In genomic region chr7:88347098-88347497, GRCh38 we compare ENCODE assay signal across 30 cellular contexts. TPM values are rescaled to one million over a fixed set of nuclear protein-coding genes. Genes with fewer than 3 reads are reported as not detected.
A peak's percentile ranks its signal among the peaks of the same experiment; 100 is the strongest.
DNase-seq lines count a peak whose midpoint lies in the region; ATAC-seq, FAIRE-seq and TF ChIP-seq lines count a peak whose summit lies in the region.
"Had no signal": no experiment of that assay in that cellular context is flagged by ENCODE, and none has a peak within 500 bp of the region (broad histone marks: within the 10 kb centered on the region; RNA-seq: fewer than 3 reads in every experiment).

No MANE protein-coding gene starts in this region.

- H3K36me3 ChIP-seq in heart right ventricle (no peaks in the 10 kb centered on the region), GM12878 (ENCODE audit: control insufficient read depth in 2 of 2, insufficient read depth in 2 of 2, low read length in 1 of 2) (no peaks in the 10 kb centered on the region), lung (ENCODE audit: control insufficient read depth in 2 of 2, insufficient read depth in 2 of 2, low read length in 2 of 2) (no peaks in the 10 kb centered on the region), upper lobe of right lung (no peaks in the 10 kb centered on the region)
- H3K36me3 ChIP-seq: right atrium auricular region had no signal

- H3K27ac ChIP-seq in heart right ventricle (no peak overlapping the region), GM12878 (ENCODE audit: control insufficient read depth, insufficient read depth) (no peak overlapping the region), lung (ENCODE audit: low read depth in 1 of 2, low read length in 1 of 2) (no peak overlapping the region), upper lobe of right lung (no peak overlapping the region)
- H3K27ac ChIP-seq: right atrium auricular region had no signal

- peaks cover 0 to 8% (median 0%) of the 10 kb centered on the region in 9 donors for H3K4me1 ChIP-seq in heart right ventricle
- no peaks in the 10 kb centered on the region for H3K4me1 ChIP-seq in GM12878 (ENCODE audit: control insufficient read depth, insufficient read depth, low read length)
- no peaks in the 10 kb centered on the region for H3K4me1 ChIP-seq in lung (ENCODE audit: control insufficient read depth in 2 of 2, insufficient read depth in 2 of 2, low read length in 2 of 2)
- H3K4me1 ChIP-seq in upper lobe of right lung = no peaks in the 10 kb centered on the region
- H3K4me1 ChIP-seq: right atrium auricular region had no signal

- no peak for FAIRE-seq in GM12878 (lab: Jason Lieb, UNC)
- FAIRE-seq: GM12891 had no signal

- BruUV-seq in GM12878 (replicated peaks; lab: Mats Ljungman, UMichigan) = no TSS peak

- peak; percentile 21 for DNase-seq in Right ventricle myocardium inferior (ENCODE audit: missing footprints)
- no peak for DNase-seq in heart right ventricle
- no peak for DNase-seq in GM12878 (ENCODE audit: low read depth, low spot score)
- DNase-seq in lung (ENCODE audit: low spot score) = peak; percentile 51
- peak; percentile 68 for DNase-seq in upper lobe of right lung
- no peak for DNase-seq in GDM1 (lab: John Stamatoyannopoulos, UW)
- DNase-seq in NCI-H2227 (lab: John Stamatoyannopoulos, UW; ENCODE audit: unreplicated experiment) = no peak
- DNase-seq: activated CD4-positive, alpha-beta T cell treated with anti-CD3 and anti-CD28 coated beads for 4 hours; activated naive CD4-positive, alpha-beta T cell treated with Interleukin-2 at 50 U/mL for 16 hours; activated T-cell treated with anti-CD3 and anti-CD28 coated beads, Interleukin-2, amount 50 U/mL, for 4 hours; DMS79; HCEC 1CT; immature natural killer cell; NCI-H1092 treated with DMSO at 0.1 percent for 48 hours; NCI-H2029; NCI-H446 treated with DMSO at 0.1 percent for 48 hours; NK-92 treated with Interleukin-12 subunit alpha and Interleukin-12 subunit beta, amount 100 ng/mL, for 24 hours; occipital lobe; stimulated activated CD4-positive, alpha-beta T cell treated with anti-CD3 and anti-CD28 coated beads, Interleukin-15, amount 100 ng/mL, for 24 hours; stimulated activated CD8-positive, alpha-beta memory T cell treated with anti-CD3 and anti-CD28 coated beads, Interleukin-4, amount 100 ng/mL, for 48 hours; T-helper 1 cell had no signal

- H4K20me1 ChIP-seq in GM12878 (ENCODE audit: control insufficient read depth, insufficient read depth) = no peaks in the 10 kb centered on the region

- no peak for TF ChIP-seq RAD21 in GM12878 (IDR thresholded peaks at IDR 0.05; ENCODE audit: insufficient read depth, low read depth, low read length)

- no peak overlapping the region for H3K4me2 ChIP-seq in GM12878 (ENCODE audit: control insufficient read depth, insufficient read depth)

- no peak for TF ChIP-seq POLR2A in GM12878 (IDR thresholded peaks at IDR 0.05; ENCODE audit: low read depth, low read length)

- RAD21 ChIA-PET in GM12878 (lab: Charles Lee; ENCODE audit: unreplicated experiment) = interaction anchor here (1.1 to 4.0 kb wide), 4 partner anchors 13 to 103 kb away, joined by 3 to 29 read pairs (median 4); no protein-coding TSS in a partner anchor

- ATAC-seq in Right ventricle myocardium inferior (no peak), heart right ventricle (no peak), GM12878 (peak; percentile 83), lung (ENCODE audit: insufficient read depth, low FRiP score) (peak; percentile 73), upper lobe of right lung (peak; percentile 95), HG03439 (IDR thresholded peaks at IDR 0.05; ENCODE audit: unreplicated experiment) (no peak)
- ATAC-seq: activated T-cell treated with anti-CD3 and anti-CD28 coated beads, Interleukin-2, amount 50 U/mL, for 4 hours; Panc1 had no signal

- SMC1A ChIA-PET in GM12878 (lab: Charles Lee; ENCODE audit: uncharacterized antibody, unreplicated experiment) = interaction anchor here (0.6 to 2.3 kb wide), 10 partner anchors 16 to 1265 kb away, joined by 3 to 7 read pairs (median 3); no protein-coding TSS in a partner anchor

- H3K9me3 ChIP-seq in heart right ventricle = no peaks in the 10 kb centered on the region
- H3K9me3 ChIP-seq in GM12878 (replicated peaks; ENCODE audit: control insufficient read depth, insufficient read depth, low read length) = no peaks in the 10 kb centered on the region
- no peaks in the 10 kb centered on the region for H3K9me3 ChIP-seq in lung (ENCODE audit: control insufficient read depth in 2 of 2, insufficient read depth in 1 of 2, low read length in 1 of 2)
- no peaks in the 10 kb centered on the region for H3K9me3 ChIP-seq in upper lobe of right lung
- H3K9me3 ChIP-seq: right atrium auricular region had no signal

- CTCF ChIA-PET in GM12878 (lab: Yijun Ruan, JAX) = interaction anchor here (1.1 to 5.0 kb wide), 6 partner anchors 10 to 108 kb away, joined by 3 to 48 read pairs (median 5); no protein-coding TSS in a partner anchor

- in situ Hi-C loops in GM12878 (cut with MboI) = no loop called here

- H3K4me3 ChIP-seq in heart right ventricle = no peak overlapping the region
- H3K4me3 ChIP-seq in GM12878 = no peak overlapping the region
- no peak overlapping the region for H3K4me3 ChIP-seq in lung
- H3K4me3 ChIP-seq in upper lobe of right lung = no peak overlapping the region
- H3K4me3 ChIP-seq: right atrium auricular region had no signal

- no peak for TF ChIP-seq EP300 in GM12878 (IDR thresholded peaks at IDR 0.05; ENCODE audit: borderline replicate concordance in 1 of 2, control insufficient read depth in 1 of 2, low read depth in 2 of 2, low read length in 2 of 2)

- H2AFZ ChIP-seq in GM12878 (ENCODE audit: control insufficient read depth, low read depth, low read length) = no peak overlapping the region

- H3K27me3 ChIP-seq in heart right ventricle (peaks cover 0 to 7% (median 0%) of the 10 kb centered on the region in 7 donors), GM12878 (replicated peaks in 1 of 2; ENCODE audit: control insufficient read depth in 2 of 2, insufficient read depth in 2 of 2, low read length in 1 of 2) (no peaks in the 10 kb centered on the region; a peak in 1 of 4 replicates), lung (ENCODE audit: control insufficient read depth, insufficient read depth) (no peaks in the 10 kb centered on the region), upper lobe of right lung (no peaks in the 10 kb centered on the region)
- H3K27me3 ChIP-seq: right atrium auricular region had no signal

- POLR2A ChIA-PET in GM12878 (lab: Charles Lee) = no interaction called here

- no peak for TF ChIP-seq CTCF in heart right ventricle (IDR thresholded peaks at IDR 0.05)
- TF ChIP-seq CTCF in GM12878 (IDR thresholded peaks at IDR 0.05 in 2 of 3, conservative IDR thresholded peaks at IDR 0.05 in 1 of 3; ENCODE audit: control insufficient read depth in 2 of 3, extremely low read depth in 1 of 3, insufficient read depth in 1 of 3, low read depth in 3 of 3, low read length in 3 of 3) = no peak
- no peak for TF ChIP-seq CTCF in lung (IDR thresholded peaks at IDR 0.05; ENCODE audit: control extremely low read depth, extremely low read depth)
- no peak for TF ChIP-seq CTCF in upper lobe of right lung (IDR thresholded peaks at IDR 0.05)

- no peak overlapping the region for H3K9ac ChIP-seq in GM12878 (ENCODE audit: control insufficient read depth, insufficient read depth, low read length)

- no peaks in the 10 kb centered on the region for H3K79me2 ChIP-seq in GM12878 (ENCODE audit: control insufficient read depth, insufficient read depth, low read length)

- WGBS in heart right ventricle, 2 donors = 76 to 84% methylated on average over 7 of the region's 7 CpGs
- 14% methylated on average over 7 of the region's 7 CpGs for WGBS in GM12878 (ENCODE audit: insufficient coverage, insufficient replicate concordance, low lambda C conversion rate, missing lambda C conversion rate)
- 61 to 81% methylated on average over 7 of the region's 7 CpGs for WGBS in lung, 2 donors

- intact Hi-C loops in Right ventricle myocardium inferior (cut with DNase I) = no loop called here
- intact Hi-C loops in heart right ventricle (cut with DNase I) = loop anchor here in 2 of 10 donors (5.0 to 10.0 kb wide), 2 partner anchors 40 to 1278 kb away; partner anchors contain the start of gene STEAP4 (in 1 of the 2)
- intact Hi-C loops in GM12878 (cut with micrococcal nuclease; ENCODE audit: unreplicated experiment) = no loop called here
- intact Hi-C loops in upper lobe of right lung (cut with DNase I) = no loop called here

RNA-seq across cellular contexts. Expression of gene STEAP4, which starts 40.4 kb away (rescaled TPM):
- 25.2 TPM for total RNA-seq in Right ventricle myocardium inferior
- total RNA-seq in heart right ventricle = 10 to 100 TPM in 6 of 10 donors, 1 to 10 TPM in 4; 5.1 to 64.9 (median 12.5) TPM
- 10 to 100 TPM; 13.1 to 15.0 TPM for polyA plus RNA-seq in heart right ventricle
- 0.08 TPM in 1 of 2 replicates, not detected in the other for total RNA-seq in GM12878 (2013; cell fraction: nucleolus; rRNA removed)
- total RNA-seq in GM12878 (2014; rRNA removed) = not detected in 2 replicates
- not detected in 2 replicates for total RNA-seq in GM12878 (2014; rRNA removed; fragmentation: Illumina TruSeq; extraction: Trizol)
- 0.05 and 0.13 TPM in 2 replicates for total RNA-seq in GM12878 (2021)
- 0.03 TPM for polyA plus RNA-seq in GM12878 (2011; ENCODE audit: low read depth)
- not detected in 2 replicates for polyA plus RNA-seq in GM12878 (2011; rRNA removed)
- polyA plus RNA-seq in GM12878 (2011; cell fraction: cytosol; rRNA removed) = not detected in 2 replicates
- not detected in 2 replicates for polyA plus RNA-seq in GM12878 (2011; cell fraction: nucleus; rRNA removed)
- polyA plus RNA-seq in GM12878 (2012) = not detected in 2 replicates
- not detected in 2 replicates for polyA plus RNA-seq in GM12878 (2014; fragmentation: Illumina TruSeq; extraction: Trizol)
- not detected for polyA plus RNA-seq in GM12878 (2014; fragmentation: Nextera tagmentation; extraction: Ambion mirVana)
- not detected in 2 replicates for polyA plus RNA-seq in GM12878 (2014; rRNA removed)
- not detected for polyA plus RNA-seq in GM12878 (2016; fragmentation: Nextera tagmentation; extraction: Ambion mirVana)
- polyA minus RNA-seq in GM12878 (2011; rRNA and poly(A)+ RNA removed) = not detected in 2 replicates
- not detected in 2 replicates for polyA minus RNA-seq in GM12878 (2011; cell fraction: cytosol; rRNA and poly(A)+ RNA removed)
- polyA minus RNA-seq in GM12878 (2011; cell fraction: nucleus; rRNA and poly(A)+ RNA removed) = under 0.01 TPM in 1 of 2 replicates, not detected in the other
- total RNA-seq in lung = 100 to 1,000 TPM in 1 of 2 donors, 10 to 100 TPM in 1; 71.9 to 108 TPM
- 10 to 100 TPM; 17.1 to 45.8 TPM for polyA plus RNA-seq in lung
- total RNA-seq in upper lobe of right lung = 53.9 TPM
- total RNA-seq: A172; activated CD8-positive, alpha-beta memory T cell treated with anti-CD3 and anti-CD28 coated beads for 36 hours; B cell; dermis microvascular lymphatic vessel endothelial cell; lung microvascular endothelial cell had no signal
- polyA plus RNA-seq: immature natural killer cell had no signal

Comparison
In these comparisons a context has a peak if more than half of its experiments do, and no peak if none do; other contexts are left out.
1. DNase-seq: peak in Right ventricle myocardium inferior (single experiment), lung (single experiment) and upper lobe of right lung (single experiment); none in heart right ventricle (0 of 2), GM12878 (single experiment), GDM1 (single experiment) and NCI-H2227 (single experiment).
2. ATAC-seq: peak in GM12878 (single experiment), lung (single experiment) and upper lobe of right lung (single experiment); none in Right ventricle myocardium inferior (single experiment), heart right ventricle (0 of 8) and HG03439 (single experiment).
3. RNA of gene STEAP4, which starts 40.4 kb away (total RNA-seq): 71.9 to 108 TPM in lung, 53.9 TPM in upper lobe of right lung (single experiment), 25.2 TPM in Right ventricle myocardium inferior (single experiment) and 5.1 to 64.9 TPM in heart right ventricle; 0.05 to 0.13 TPM in GM12878; every median in the first group is over 4 times any median in the second.